Comparison of ENCODE assay signal across 13 cellular contexts in the genomic region with DNA sequence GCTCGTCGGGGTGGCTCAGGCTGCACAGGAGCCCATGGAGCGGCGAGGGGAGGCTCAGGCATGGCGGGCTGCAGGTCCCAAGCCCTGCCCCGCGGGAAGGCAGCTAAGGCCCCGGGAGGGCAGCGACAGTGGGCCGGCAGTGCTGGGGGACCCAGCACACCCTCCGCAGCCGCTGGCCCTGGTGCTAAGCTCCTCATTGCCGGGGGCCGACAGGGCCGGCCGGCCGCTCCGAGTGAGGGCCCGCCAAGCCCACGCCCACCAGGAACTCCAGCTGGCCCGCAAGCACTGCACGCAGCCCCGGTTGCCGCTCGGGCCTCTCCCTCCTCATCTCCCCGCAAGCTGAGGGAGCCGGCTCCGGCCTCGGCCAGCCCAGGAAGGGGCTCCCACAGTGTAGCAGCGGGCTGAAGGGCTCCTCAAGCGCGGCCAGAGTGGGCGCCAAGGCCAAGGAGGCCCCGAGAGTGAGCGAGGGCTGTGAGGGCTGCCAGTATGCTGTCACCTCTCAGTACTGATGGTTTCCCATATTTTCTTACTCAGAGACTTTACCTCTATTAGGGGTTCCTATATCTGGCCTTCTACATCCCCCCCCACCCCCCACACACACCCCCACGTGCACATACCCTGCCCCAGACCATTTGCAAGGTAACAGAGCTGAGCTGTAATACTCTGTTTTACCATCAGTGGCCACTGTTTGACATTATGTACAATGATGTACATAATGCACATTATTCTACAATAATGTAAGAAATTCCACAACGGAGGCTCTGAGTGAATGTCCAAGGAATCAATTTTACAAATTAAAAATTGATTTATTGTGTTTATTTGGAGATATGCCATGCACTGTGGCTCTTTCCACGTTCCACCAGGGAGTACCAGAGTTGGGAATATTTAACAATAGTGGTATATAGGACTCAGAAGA. TPM values are rescaled to one million over a fixed set of nuclear protein-coding genes. Genes with fewer than 3 reads are reported as not detected.
DNase-seq lines count a peak whose midpoint lies in the region; ATAC-seq and TF ChIP-seq lines count a peak whose summit lies in the region.
"Had no signal": no experiment of that assay in that cellular context is flagged by ENCODE, and none has a peak within 500 bp of the region (broad histone marks: within the 10 kb centered on the region; RNA-seq: fewer than 3 reads in every experiment).

No MANE protein-coding gene starts in this region.

- no peak overlapping the region for H3K9ac ChIP-seq in OCI-LY1 (ENCODE audit: low read length)

- H3K27me3 ChIP-seq in OCI-LY1 (ENCODE audit: insufficient read depth, low read length) (no peaks in the 10 kb centered on the region), stomach (peaks cover 16 to 52% (median 23%) of the 10 kb centered on the region in 3 donors)
- H3K27me3 ChIP-seq: ovary had no signal

- no peak overlapping the region for H3K4me2 ChIP-seq in OCI-LY1 (ENCODE audit: low read length)

- no peak for TF ChIP-seq POLR2A in stomach (IDR thresholded peaks at IDR 0.05)

- no peaks in the 10 kb centered on the region for H4K20me1 ChIP-seq in OCI-LY1 (ENCODE audit: insufficient read depth, low read length)

- WGBS in stomach, 5 donors: 68 to 91% (median 84%) methylated on average over 8 to 38 of the region's 38 CpGs

- no peaks in the 10 kb centered on the region for H3K4me1 ChIP-seq in OCI-LY1 (ENCODE audit: insufficient read depth, low read length, severe bottlenecking)
- H3K4me1 ChIP-seq in stomach: peaks cover 6 to 19% (median 15%) of the 10 kb centered on the region in 4 donors

- no peak for TF ChIP-seq EP300 in stomach (IDR thresholded peaks at IDR 0.05)

- intact Hi-C loops in stomach (cut with DNase I; ENCODE audit: low total_unique reads): no loop called here

- no peaks in the 10 kb centered on the region for H3K36me3 ChIP-seq in OCI-LY1 (ENCODE audit: insufficient read depth, low read length)
- H3K36me3 ChIP-seq in stomach: no peaks in the 10 kb centered on the region
- H3K36me3 ChIP-seq: heart right ventricle, ovary had no signal

- H3K9me3 ChIP-seq in OCI-LY1 (ENCODE audit: low read length): no peaks in the 10 kb centered on the region
- H3K9me3 ChIP-seq in stomach: no peaks in the 10 kb centered on the region
- H3K9me3 ChIP-seq: heart right ventricle, ovary had no signal

- H3K4me3 ChIP-seq in OCI-LY1 (ENCODE audit: low read depth, low read length, poor library complexity, severe bottlenecking) (no peak overlapping the region), fibroblast of the aortic adventitia (ENCODE audit: low read depth, low read length) (no peak overlapping the region), stomach (no peak overlapping the region)
- H3K4me3 ChIP-seq: heart right ventricle, lung, ovary had no signal

- no peak overlapping the region for H2AFZ ChIP-seq in OCI-LY1 (ENCODE audit: low read length)

- no peaks in the 10 kb centered on the region for H3F3A ChIP-seq in OCI-LY1 (ENCODE audit: insufficient read depth, low read length)

- H3K79me2 ChIP-seq in OCI-LY1 (ENCODE audit: insufficient read depth, low read length): no peaks in the 10 kb centered on the region

- no peaks in the 10 kb centered on the region for H3K9me2 ChIP-seq in OCI-LY1 (ENCODE audit: low read depth, low read length)

- no peak for ATAC-seq in HG02885 (IDR thresholded peaks at IDR 0.05; ENCODE audit: poor library complexity, unreplicated experiment)
- ATAC-seq: heart right ventricle; stimulated activated memory B cell treated with anti-CD40 and anti-IgM and Interleukin-4, amounts not matched to agents 10 μg/mL and 1 μg/mL and 100 μg/mL, for 72 hours had no signal

- peak; percentile 56 for TF ChIP-seq CTCF in 22Rv1 (IDR thresholded peaks at IDR 0.05)
- TF ChIP-seq CTCF in OCI-LY1 (IDR thresholded peaks at IDR 0.05; ENCODE audit: low read length): peak; percentile 33
- TF ChIP-seq CTCF in fibroblast of the aortic adventitia (IDR thresholded peaks at IDR 0.05; ENCODE audit: insufficient read depth, low read length): peak; percentile 39
- no peak for TF ChIP-seq CTCF in stomach (IDR thresholded peaks at IDR 0.05)

- H3K27ac ChIP-seq in 22Rv1 (no peak overlapping the region), OCI-LY1 (ENCODE audit: low read depth, low read length, poor library complexity, severe bottlenecking) (no peak overlapping the region), stomach (no peak overlapping the region)
- H3K27ac ChIP-seq: heart right ventricle, ovary had no signal

- DNase-seq in GM03348 (ENCODE audit: low spot score) (peak; percentile 22), fibroblast of the aortic adventitia (ENCODE audit: low read depth) (peak; percentile 21), stomach (no peak), RPMI8226 (no peak)
- no peak for DNase-seq in stimulated activated CD4-positive, alpha-beta T cell treated with anti-CD3 and anti-CD28 coated beads, Interleukin-4, amount 100 ng/mL, for 24 hours
- DNase-seq: heart right ventricle, ovary, SHP77 had no signal

RNA-seq across cellular contexts. Expression of a gene that starts 3.7 kb away (rescaled TPM):
- total RNA-seq in fibroblast of the aortic adventitia (ENCODE audit: low replicate concordance) (4.6 and 12.2 TPM in 2 replicates), stomach (1 to 10 TPM in 2 of 5 donors, under 1 TPM in 1, not detected in 2; 0.87 to 5.1 (median 1.2) TPM)
- 1 to 10 TPM in 2 of 3 donors, under 1 TPM in 1; 0.61 to 4.4 (median 1.5) TPM for polyA plus RNA-seq in stomach

Comparison
In these comparisons a context has a peak if more than half of its experiments do, and no peak if none do; other contexts are left out.
1. CTCF ChIP-seq: peak in 22Rv1 (single experiment), OCI-LY1 (single experiment) and fibroblast of the aortic adventitia (single experiment); none in stomach (0 of 7).
2. DNase-seq: peak in GM03348 (single experiment) and fibroblast of the aortic adventitia (single experiment); none in stimulated activated CD4-positive, alpha-beta T cell treated with anti-CD3 and anti-CD28 coated beads, Interleukin-4, amount 100 ng/mL, for 24 hours (single experiment), stomach (single experiment) and RPMI8226 (single experiment).